10 cellular contexts compared by ENCODE assay signal in the genomic region with DNA sequence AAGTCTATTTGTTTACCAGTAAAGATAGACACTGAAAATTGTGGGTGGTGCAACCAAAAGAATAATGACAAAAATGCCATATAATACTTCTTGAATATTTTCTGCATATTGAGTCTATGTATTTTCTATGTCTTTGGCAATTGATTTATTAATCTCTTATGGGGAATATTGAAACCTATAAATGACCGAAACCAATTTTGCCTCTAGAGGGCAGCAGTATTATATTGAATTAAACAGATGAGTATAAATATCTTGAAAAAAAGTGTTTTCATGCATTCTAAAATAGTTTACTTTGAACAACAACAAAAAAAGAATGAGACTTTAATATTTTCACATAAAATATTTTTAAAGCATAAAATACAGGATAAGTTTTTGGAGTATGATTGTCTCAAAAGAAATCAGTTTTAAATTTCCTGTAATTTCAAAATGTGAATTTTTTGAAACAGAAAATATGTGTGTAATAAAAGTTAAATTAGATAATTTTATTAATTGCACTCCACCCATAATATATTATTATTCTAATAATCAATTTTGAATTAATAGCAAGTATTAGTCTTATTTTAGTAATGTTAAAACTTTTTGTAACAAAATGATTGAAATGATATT. TPM values are rescaled to one million over a fixed set of nuclear protein-coding genes. Genes with fewer than 3 reads are reported as not detected.
DNase-seq lines count a peak whose midpoint lies in the region; ATAC-seq and TF ChIP-seq lines count a peak whose summit lies in the region.
"Had no signal": no experiment of that assay in that cellular context is flagged by ENCODE, and none has a peak within 500 bp of the region (broad histone marks: within the 10 kb centered on the region; RNA-seq: fewer than 3 reads in every experiment).

No MANE protein-coding gene starts in this region.

- no peaks in the 10 kb centered on the region for H3K36me3 ChIP-seq in BE2C
- 0 out of 4 replicates have a peak, but pooled peaks cover 0 to 4% of the 10 kb centered on the region in 2 experiments for H3K36me3 ChIP-seq in HCT116 (ENCODE audit: control insufficient read depth in 1 of 2, insufficient read depth in 2 of 2, low read length in 2 of 2)
- H3K36me3 ChIP-seq in ascending aorta, result no peaks in the 10 kb centered on the region
- H3K36me3 ChIP-seq in liver (ENCODE audit: control insufficient read depth in 4 of 4, insufficient read depth in 3 of 4, low read depth in 1 of 4, low read length in 3 of 4), result peaks cover 0 to 31% (median 19%) of the 10 kb centered on the region in 4 donors

- H3K9me3 ChIP-seq in BE2C (no peaks in the 10 kb centered on the region), HCT116 (ENCODE audit: control insufficient read depth in 1 of 2, insufficient read depth in 1 of 2, low read depth in 1 of 2, low read length in 2 of 2) (peaks cover 0 to 3% of the 10 kb centered on the region in 2 experiments; a peak in 1 of 4 replicates), ascending aorta (no peaks in the 10 kb centered on the region), liver (ENCODE audit: control insufficient read depth in 4 of 4, low read length in 3 of 4) (no peaks in the 10 kb centered on the region)
- H3K9me3 ChIP-seq: mucosa of descending colon had no signal

- peak; percentile 57 for TF ChIP-seq RAD21 in HCT116 (IDR thresholded peaks at IDR 0.05; ENCODE audit: low read depth)
- TF ChIP-seq RAD21 in liver (IDR thresholded peaks at IDR 0.05), result peak; percentile 58 to 66

- no peak for TF ChIP-seq POLR2A in HCT116 (IDR thresholded peaks at IDR 0.05; ENCODE audit: borderline replicate concordance, extremely low read depth, insufficient read depth, insufficient read length)

- no peak overlapping the region for H2AFZ ChIP-seq in HCT116 (ENCODE audit: low read depth, low read length, poor library complexity, severe bottlenecking)

- no peaks in the 10 kb centered on the region for H3K9me2 ChIP-seq in HCT116 (ENCODE audit: insufficient read depth)

- H3K4me3 ChIP-seq in BE2C (ENCODE audit: low read depth, low read length) (no peak overlapping the region), HCT116 (replicated peaks in 1 of 2; ENCODE audit: low read depth in 1 of 2, low read length in 2 of 2) (no peak overlapping the region), ascending aorta (no peak overlapping the region), liver (ENCODE audit: low read depth in 1 of 3, low read length in 3 of 3) (no peak overlapping the region)
- H3K4me3 ChIP-seq: mucosa of descending colon had no signal

- CTCF ChIA-PET in HCT116 (lab: Charles Lee), result interaction anchor here (0.7 to 6.6 kb wide), 4 partner anchors 72 to 347 kb away, joined by 3 to 412 read pairs (median 24); no protein-coding TSS in a partner anchor

- TF ChIP-seq CTCF in BE2C (IDR thresholded peaks at IDR 0.05; ENCODE audit: low read depth, low read length), result peak; percentile 37
- peak; percentile 43 to 79 (median 45); a peak in 5 of 6 replicates for TF ChIP-seq CTCF in HCT116 (IDR thresholded peaks at IDR 0.05 in 2 of 3, conservative IDR thresholded peaks at IDR 0.05 in 1 of 3; ENCODE audit: borderline replicate concordance in 1 of 3, insufficient read depth in 1 of 3, low read depth in 2 of 3, low read length in 2 of 3)
- TF ChIP-seq CTCF in ascending aorta (IDR thresholded peaks at IDR 0.05), result peak in 2 of 3 experiments; percentile 13 to 40
- TF ChIP-seq CTCF in liver (IDR thresholded peaks at IDR 0.05; ENCODE audit: low read depth, low read length, missing input control), result peak; percentile 29

- BruUV-seq in HCT116 (replicated peaks; lab: Mats Ljungman, UMichigan), result no TSS peak

- ATAC-seq in HCT116, result no peak
- ATAC-seq: mucosa of descending colon had no signal

- POLR2A ChIA-PET in HCT116 (lab: Charles Lee), result interaction anchor here (2.4 kb wide), 1 partner anchor 83 kb away, joined by 23 read pairs; no protein-coding TSS in a partner anchor

- H3K79me2 ChIP-seq in HCT116 (ENCODE audit: insufficient read depth, low read length), result no peaks in the 10 kb centered on the region

- H3K27me3 ChIP-seq in BE2C, result no peaks in the 10 kb centered on the region
- H3K27me3 ChIP-seq in HCT116 (ENCODE audit: insufficient read depth, low read length), result no peaks in the 10 kb centered on the region
- H3K27me3 ChIP-seq in ascending aorta, result no peaks in the 10 kb centered on the region
- no peaks in the 10 kb centered on the region for H3K27me3 ChIP-seq in liver (ENCODE audit: control insufficient read depth in 4 of 4, insufficient read depth in 4 of 4, low read length in 3 of 4)

- H3K9ac ChIP-seq in HCT116 (ENCODE audit: low read length), result no peak overlapping the region
- no peak overlapping the region for H3K9ac ChIP-seq in liver (ENCODE audit: low read depth in 1 of 2, low read length in 2 of 2)

- no peak for DNase-seq in BE2C
- peak; percentile 22 for DNase-seq in HCT116 (ENCODE audit: low read depth, low spot score)
- DNase-seq in ascending aorta (ENCODE audit: low spot score in 2 of 2), result no peak
- no peak for DNase-seq in NCI-H524 (lab: John Stamatoyannopoulos, UW)
- DNase-seq in activated T-cell treated with anti-CD3 and anti-CD28 coated beads, Interleukin-2, amount 50 U/mL, for 1 hour, result no peak
- no peak for DNase-seq in RPMI8226
- no peak for DNase-seq in NCI-H187 (lab: John Stamatoyannopoulos, UW)
- DNase-seq: amniotic stem cell, mucosa of descending colon had no signal

- no peaks in the 10 kb centered on the region for H3K4me1 ChIP-seq in BE2C
- H3K4me1 ChIP-seq in HCT116 (ENCODE audit: control insufficient read depth in 1 of 2, insufficient read depth in 2 of 2, low read length in 2 of 2), result peaks cover 0 to 6% of the 10 kb centered on the region in 2 experiments; a peak in 2 of 4 replicates
- H3K4me1 ChIP-seq in ascending aorta, result no peaks in the 10 kb centered on the region
- peaks cover 0 to 9% (median 5%) of the 10 kb centered on the region in 4 donors for H3K4me1 ChIP-seq in liver (ENCODE audit: control insufficient read depth in 4 of 4, insufficient read depth in 4 of 4, low read length in 3 of 4)

- no peaks in the 10 kb centered on the region for H4K20me1 ChIP-seq in HCT116 (ENCODE audit: insufficient read depth)

- 30% methylated on average over 1 of the region's 1 CpG for WGBS in liver

- H3K27ac ChIP-seq in HCT116 (ENCODE audit: low read depth, low read length) (no peak overlapping the region), ascending aorta (no peak overlapping the region), liver (ENCODE audit: low read depth in 1 of 2, low read length in 2 of 2) (no peak overlapping the region)

- RAD21 ChIA-PET in HCT116 (lab: Charles Lee; ENCODE audit: low non-redundant PET in 1 of 2, low total read pairs in 2 of 2, uncharacterized antibody in 2 of 2, unreplicated experiment in 2 of 2), result no interaction called here

- no peak overlapping the region for H3K4me2 ChIP-seq in HCT116 (ENCODE audit: low read length)

- intact Hi-C loops in HCT116 (cut with micrococcal nuclease), result loop anchor here (5.0 kb wide), 1 partner anchor 596 kb away; no protein-coding TSS in a partner anchor
- intact Hi-C loops in ascending aorta (cut with DNase I), result loop anchor here (10.0 kb wide), 1 partner anchor 1017 kb away; no protein-coding TSS in a partner anchor

TF ChIP-seq in HCT116, 20 proteins besides CTCF, POLR2A, EP300 and RAD21 (continues in another document):
- no peak for TF ChIP-seq SRF (IDR thresholded peaks at IDR 0.05; ENCODE audit: low read depth)
- TF ChIP-seq TCF7L2 (IDR thresholded peaks at IDR 0.05; ENCODE audit: borderline replicate concordance, extremely low read depth, insufficient read depth, insufficient read length), result no peak
- TF ChIP-seq EGR1 (IDR thresholded peaks at IDR 0.05; ENCODE audit: low read depth), result no peak
- no peak for TF ChIP-seq ZNF274 (IDR thresholded peaks at IDR 0.05; ENCODE audit: low read depth, low read length)
- no peak for TF ChIP-seq SP1 (IDR thresholded peaks at IDR 0.05; ENCODE audit: low read depth)
- no peak for TF ChIP-seq CBX3 (IDR thresholded peaks at IDR 0.05; ENCODE audit: low read depth)
- no peak for TF ChIP-seq YY1 (IDR thresholded peaks at IDR 0.05; ENCODE audit: extremely low read depth, insufficient replicate concordance, low read depth, low read length)

TF ChIP-seq in liver, 16 proteins besides CTCF, POLR2A, EP300 and RAD21 (continues in another document):
- TF ChIP-seq FOXA2 (IDR thresholded peaks at IDR 0.05) (no peak), HNF4A (conservative IDR thresholded peaks at IDR 0.05) (no peak), EGR1 (IDR thresholded peaks at IDR 0.05; ENCODE audit: low read depth in 2 of 2) (no peak), RXRA (IDR thresholded peaks at IDR 0.05) (no peak), YY1 (IDR thresholded peaks at IDR 0.05) (no peak), HNF4G (IDR thresholded peaks at IDR 0.05) (no peak), SP1 (IDR thresholded peaks at IDR 0.05) (no peak)
- TF ChIP-seq, protein P1, sequence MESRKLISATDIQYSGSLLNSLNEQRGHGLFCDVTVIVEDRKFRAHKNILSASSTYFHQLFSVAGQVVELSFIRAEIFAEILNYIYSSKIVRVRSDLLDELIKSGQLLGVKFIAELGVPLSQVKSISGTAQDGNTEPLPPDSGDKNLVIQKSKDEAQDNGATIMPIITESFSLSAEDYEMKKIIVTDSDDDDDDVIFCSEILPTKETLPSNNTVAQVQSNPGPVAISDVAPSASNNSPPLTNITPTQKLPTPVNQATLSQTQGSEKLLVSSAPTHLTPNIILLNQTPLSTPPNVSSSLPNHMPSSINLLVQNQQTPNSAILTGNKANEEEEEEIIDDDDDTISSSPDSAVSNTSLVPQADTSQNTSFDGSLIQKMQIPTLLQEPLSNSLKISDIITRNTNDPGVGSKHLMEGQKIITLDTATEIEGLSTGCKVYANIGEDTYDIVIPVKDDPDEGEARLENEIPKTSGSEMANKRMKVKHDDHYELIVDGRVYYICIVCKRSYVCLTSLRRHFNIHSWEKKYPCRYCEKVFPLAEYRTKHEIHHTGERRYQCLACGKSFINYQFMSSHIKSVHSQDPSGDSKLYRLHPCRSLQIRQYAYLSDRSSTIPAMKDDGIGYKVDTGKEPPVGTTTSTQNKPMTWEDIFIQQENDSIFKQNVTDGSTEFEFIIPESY (IDR thresholded peaks at IDR 0.05), result no peak

RNA-seq across cellular contexts. Expression of a gene that starts 49.9 kb away (rescaled TPM):
- 0.60 TPM for polyA plus RNA-seq in BE2C (2012; ENCODE audit: insufficient read depth, insufficient read length, low read depth)
- 2.3 TPM for total RNA-seq in HCT116 (2021; ENCODE audit: unreplicated experiment)
- polyA plus RNA-seq in HCT116 (2012), result 0.16 and 0.87 TPM in 2 replicates
- 41.5 TPM for total RNA-seq in ascending aorta
- 10 to 100 TPM; 10.5 to 14.8 TPM for total RNA-seq in liver
- polyA plus RNA-seq in liver, result 1 to 10 TPM; 4.1 to 8.4 TPM

RNA-seq across cellular contexts. Expression of a gene that starts 56.3 kb away (rescaled TPM):
- 7.7 TPM for polyA plus RNA-seq in BE2C (2012; ENCODE audit: insufficient read depth, insufficient read length, low read depth)
- total RNA-seq in HCT116 (2021; ENCODE audit: unreplicated experiment) (29.1 TPM), ascending aorta (85.6 TPM), liver (100 to 1,000 TPM; 109 to 152 TPM)
- polyA plus RNA-seq in HCT116 (2012), result 6.9 and 8.7 TPM in 2 replicates
- 100 to 1,000 TPM in 1 of 2 donors, 10 to 100 TPM in 1; 55.8 to 211 TPM for polyA plus RNA-seq in liver
